Comparison of ENCODE assay signal across 1 cellular context in genomic region chr11:77589521-77590193, GRCh38.
TF ChIP-seq lines count a peak whose summit lies in the region.

TSS of gene AQP11 (plus strand) at chr11:77589953. CDS start at chr11:77589993, 40 bp downstream.

TF ChIP-seq in HepG2, 621 proteins besides CTCF, POLR2A, EP300 and RAD21 (continued from another document and continues in another):
- TF ChIP-seq ZNF512 (CRISPR knock-in tag; IDR thresholded peaks at IDR 0.05) (no peak), ZNF7 (CRISPR knock-in tag; IDR thresholded peaks at IDR 0.05) (no peak), ZNF124 (CRISPR knock-in tag; IDR thresholded peaks at IDR 0.05) (no peak), POGZ (CRISPR knock-in tag; IDR thresholded peaks at IDR 0.05) (peak; percentile 78), TBX2 (CRISPR knock-in tag; IDR thresholded peaks at IDR 0.05; ENCODE audit: borderline replicate concordance) (no peak; the same call in 1 of the 2 replicates), ZBTB1 (CRISPR knock-in tag; IDR thresholded peaks at IDR 0.05; ENCODE audit: borderline replicate concordance) (no peak), TSC22D2 (CRISPR knock-in tag; IDR thresholded peaks at IDR 0.05; ENCODE audit: borderline replicate concordance) (no peak), ZNF790 (CRISPR knock-in tag; IDR thresholded peaks at IDR 0.05; ENCODE audit: borderline replicate concordance) (peak; percentile 82; the same call in 1 of the 2 replicates), ZFP36L2 (CRISPR knock-in tag; IDR thresholded peaks at IDR 0.05) (no peak), ATM (IDR thresholded peaks at IDR 0.05; ENCODE audit: borderline replicate concordance) (no peak), TEF (CRISPR knock-in tag; IDR thresholded peaks at IDR 0.05) (no peak), ZNF569 (CRISPR knock-in tag; IDR thresholded peaks at IDR 0.05; ENCODE audit: borderline replicate concordance) (no peak), NR3C1 (CRISPR knock-in tag; IDR thresholded peaks at IDR 0.05) (no peak), ATF4 (CRISPR knock-in tag; IDR thresholded peaks at IDR 0.05) (0 out of 4 replicates have a peak, but pooled peaks of 1 of the 2 experiments have one; percentile 18), ARNT (IDR thresholded peaks at IDR 0.05) (no peak), KLF11 (CRISPR knock-in tag; IDR thresholded peaks at IDR 0.05) (peak; percentile 42; the same call in 1 of the 2 replicates), SKIL (CRISPR knock-in tag; IDR thresholded peaks at IDR 0.05; ENCODE audit: borderline replicate concordance) (peak; percentile 74), TP53 (CRISPR knock-in tag; conservative IDR thresholded peaks at IDR 0.05) (no peak), ZMYM2 (CRISPR knock-in tag; IDR thresholded peaks at IDR 0.05) (peak; percentile 50; the same call in 1 of the 2 replicates), CBX5 (CRISPR knock-in tag; IDR thresholded peaks at IDR 0.05; ENCODE audit: borderline replicate concordance) (peak; percentile 53; the same call in 1 of the 2 replicates), CCDC6 (CRISPR knock-in tag; IDR thresholded peaks at IDR 0.05) (peak; percentile 14; the same call in 1 of the 2 replicates), ZNF562 (CRISPR knock-in tag; IDR thresholded peaks at IDR 0.05; ENCODE audit: borderline replicate concordance) (0 out of 2 replicates have a peak, but pooled peaks have one; percentile 36), AGO1 (IDR thresholded peaks at IDR 0.05; ENCODE audit: low read depth, low read length, poor library complexity, severe bottlenecking) (peak; percentile 48), NFIC (IDR thresholded peaks at IDR 0.05; ENCODE audit: low read length) (no peak), ZMAT3 (CRISPR knock-in tag; conservative IDR thresholded peaks at IDR 0.05) (no peak; the same call in 1 of the 2 replicates), AKAP8 (CRISPR knock-in tag; IDR thresholded peaks at IDR 0.05) (no peak; the same call in 1 of the 2 replicates), HDAC1 (CRISPR knock-in tag; IDR thresholded peaks at IDR 0.05) (peak; percentile 79), CHD4 (IDR thresholded peaks at IDR 0.05; ENCODE audit: borderline replicate concordance, low read length) (no peak), ZBTB20 (CRISPR knock-in tag; IDR thresholded peaks at IDR 0.05; ENCODE audit: borderline replicate concordance, low read depth) (peak; percentile 67), CCAR2 (optimal IDR thresholded peaks at IDR 0.05; ENCODE audit: low read depth, low read length) (no peak), ZKSCAN5 (CRISPR knock-in tag; IDR thresholded peaks at IDR 0.05) (no peak), KMT2B (CRISPR knock-in tag; IDR thresholded peaks at IDR 0.05) (peak; percentile 79), NFIB (CRISPR knock-in tag; IDR thresholded peaks at IDR 0.05; ENCODE audit: borderline replicate concordance) (no peak), JARID2 (CRISPR knock-in tag; IDR thresholded peaks at IDR 0.05; ENCODE audit: insufficient replicate concordance) (no peak), TMF1 (CRISPR knock-in tag; IDR thresholded peaks at IDR 0.05; ENCODE audit: low read depth) (peak; percentile 46; the same call in 1 of the 2 replicates), ARHGAP35 (CRISPR knock-in tag; IDR thresholded peaks at IDR 0.05; ENCODE audit: borderline replicate concordance) (no peak; the same call in 1 of the 2 replicates), SOX5 (CRISPR knock-in tag; IDR thresholded peaks at IDR 0.05; ENCODE audit: borderline replicate concordance) (peak; percentile 62), FOXP1 (IDR thresholded peaks at IDR 0.05) (no peak), FOXP1 (CRISPR knock-in tag; IDR thresholded peaks at IDR 0.05) (0 out of 2 replicates have a peak, but pooled peaks have one; percentile 44), ZNF607 (CRISPR knock-in tag; IDR thresholded peaks at IDR 0.05; ENCODE audit: borderline replicate concordance) (peak; percentile 8; the same call in 1 of the 2 replicates), ZNF484 (CRISPR knock-in tag; IDR thresholded peaks at IDR 0.05; ENCODE audit: borderline replicate concordance, low read depth) (no peak), CENPX (CRISPR knock-in tag; IDR thresholded peaks at IDR 0.05) (no peak)
- TF ChIP-seq, protein P1, sequence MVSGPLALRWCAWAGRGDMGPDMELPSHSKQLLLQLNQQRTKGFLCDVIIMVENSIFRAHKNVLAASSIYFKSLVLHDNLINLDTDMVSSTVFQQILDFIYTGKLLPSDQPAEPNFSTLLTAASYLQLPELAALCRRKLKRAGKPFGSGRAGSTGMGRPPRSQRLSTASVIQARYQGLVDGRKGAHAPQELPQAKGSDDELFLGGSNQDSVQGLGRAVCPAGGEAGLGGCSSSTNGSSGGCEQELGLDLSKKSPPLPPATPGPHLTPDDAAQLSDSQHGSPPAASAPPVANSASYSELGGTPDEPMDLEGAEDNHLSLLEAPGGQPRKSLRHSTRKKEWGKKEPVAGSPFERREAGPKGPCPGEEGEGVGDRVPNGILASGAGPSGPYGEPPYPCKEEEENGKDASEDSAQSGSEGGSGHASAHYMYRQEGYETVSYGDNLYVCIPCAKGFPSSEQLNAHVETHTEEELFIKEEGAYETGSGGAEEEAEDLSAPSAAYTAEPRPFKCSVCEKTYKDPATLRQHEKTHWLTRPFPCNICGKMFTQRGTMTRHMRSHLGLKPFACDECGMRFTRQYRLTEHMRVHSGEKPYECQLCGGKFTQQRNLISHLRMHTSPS (CRISPR knock-in tag; IDR thresholded peaks at IDR 0.05; ENCODE audit: low read depth), result no peak
- TF ChIP-seq, protein P2, sequence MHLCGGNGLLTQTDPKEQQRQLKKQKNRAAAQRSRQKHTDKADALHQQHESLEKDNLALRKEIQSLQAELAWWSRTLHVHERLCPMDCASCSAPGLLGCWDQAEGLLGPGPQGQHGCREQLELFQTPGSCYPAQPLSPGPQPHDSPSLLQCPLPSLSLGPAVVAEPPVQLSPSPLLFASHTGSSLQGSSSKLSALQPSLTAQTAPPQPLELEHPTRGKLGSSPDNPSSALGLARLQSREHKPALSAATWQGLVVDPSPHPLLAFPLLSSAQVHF (CRISPR knock-in tag; IDR thresholded peaks at IDR 0.05), result no peak
- TF ChIP-seq, protein P3, sequence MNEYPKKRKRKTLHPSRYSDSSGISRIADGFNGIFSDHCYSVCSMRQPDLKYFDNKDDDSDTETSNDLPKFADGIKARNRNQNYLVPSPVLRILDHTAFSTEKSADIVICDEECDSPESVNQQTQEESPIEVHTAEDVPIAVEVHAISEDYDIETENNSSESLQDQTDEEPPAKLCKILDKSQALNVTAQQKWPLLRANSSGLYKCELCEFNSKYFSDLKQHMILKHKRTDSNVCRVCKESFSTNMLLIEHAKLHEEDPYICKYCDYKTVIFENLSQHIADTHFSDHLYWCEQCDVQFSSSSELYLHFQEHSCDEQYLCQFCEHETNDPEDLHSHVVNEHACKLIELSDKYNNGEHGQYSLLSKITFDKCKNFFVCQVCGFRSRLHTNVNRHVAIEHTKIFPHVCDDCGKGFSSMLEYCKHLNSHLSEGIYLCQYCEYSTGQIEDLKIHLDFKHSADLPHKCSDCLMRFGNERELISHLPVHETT (CRISPR knock-in tag; conservative IDR thresholded peaks at IDR 0.05), result no peak
- TF ChIP-seq, protein P4, sequence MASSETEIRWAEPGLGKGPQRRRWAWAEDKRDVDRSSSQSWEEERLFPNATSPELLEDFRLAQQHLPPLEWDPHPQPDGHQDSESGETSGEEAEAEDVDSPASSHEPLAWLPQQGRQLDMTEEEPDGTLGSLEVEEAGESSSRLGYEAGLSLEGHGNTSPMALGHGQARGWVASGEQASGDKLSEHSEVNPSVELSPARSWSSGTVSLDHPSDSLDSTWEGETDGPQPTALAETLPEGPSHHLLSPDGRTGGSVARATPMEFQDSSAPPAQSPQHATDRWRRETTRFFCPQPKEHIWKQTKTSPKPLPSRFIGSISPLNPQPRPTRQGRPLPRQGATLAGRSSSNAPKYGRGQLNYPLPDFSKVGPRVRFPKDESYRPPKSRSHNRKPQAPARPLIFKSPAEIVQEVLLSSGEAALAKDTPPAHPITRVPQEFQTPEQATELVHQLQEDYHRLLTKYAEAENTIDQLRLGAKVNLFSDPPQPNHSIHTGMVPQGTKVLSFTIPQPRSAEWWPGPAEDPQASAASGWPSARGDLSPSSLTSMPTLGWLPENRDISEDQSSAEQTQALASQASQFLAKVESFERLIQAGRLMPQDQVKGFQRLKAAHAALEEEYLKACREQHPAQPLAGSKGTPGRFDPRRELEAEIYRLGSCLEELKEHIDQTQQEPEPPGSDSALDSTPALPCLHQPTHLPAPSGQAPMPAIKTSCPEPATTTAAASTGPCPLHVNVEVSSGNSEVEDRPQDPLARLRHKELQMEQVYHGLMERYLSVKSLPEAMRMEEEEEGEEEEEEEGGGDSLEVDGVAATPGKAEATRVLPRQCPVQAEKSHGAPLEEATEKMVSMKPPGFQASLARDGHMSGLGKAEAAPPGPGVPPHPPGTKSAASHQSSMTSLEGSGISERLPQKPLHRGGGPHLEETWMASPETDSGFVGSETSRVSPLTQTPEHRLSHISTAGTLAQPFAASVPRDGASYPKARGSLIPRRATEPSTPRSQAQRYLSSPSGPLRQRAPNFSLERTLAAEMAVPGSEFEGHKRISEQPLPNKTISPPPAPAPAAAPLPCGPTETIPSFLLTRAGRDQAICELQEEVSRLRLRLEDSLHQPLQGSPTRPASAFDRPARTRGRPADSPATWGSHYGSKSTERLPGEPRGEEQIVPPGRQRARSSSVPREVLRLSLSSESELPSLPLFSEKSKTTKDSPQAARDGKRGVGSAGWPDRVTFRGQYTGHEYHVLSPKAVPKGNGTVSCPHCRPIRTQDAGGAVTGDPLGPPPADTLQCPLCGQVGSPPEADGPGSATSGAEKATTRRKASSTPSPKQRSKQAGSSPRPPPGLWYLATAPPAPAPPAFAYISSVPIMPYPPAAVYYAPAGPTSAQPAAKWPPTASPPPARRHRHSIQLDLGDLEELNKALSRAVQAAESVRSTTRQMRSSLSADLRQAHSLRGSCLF (CRISPR knock-in tag; IDR thresholded peaks at IDR 0.05; ENCODE audit: borderline replicate concordance), result no peak
- TF ChIP-seq, protein P5, sequence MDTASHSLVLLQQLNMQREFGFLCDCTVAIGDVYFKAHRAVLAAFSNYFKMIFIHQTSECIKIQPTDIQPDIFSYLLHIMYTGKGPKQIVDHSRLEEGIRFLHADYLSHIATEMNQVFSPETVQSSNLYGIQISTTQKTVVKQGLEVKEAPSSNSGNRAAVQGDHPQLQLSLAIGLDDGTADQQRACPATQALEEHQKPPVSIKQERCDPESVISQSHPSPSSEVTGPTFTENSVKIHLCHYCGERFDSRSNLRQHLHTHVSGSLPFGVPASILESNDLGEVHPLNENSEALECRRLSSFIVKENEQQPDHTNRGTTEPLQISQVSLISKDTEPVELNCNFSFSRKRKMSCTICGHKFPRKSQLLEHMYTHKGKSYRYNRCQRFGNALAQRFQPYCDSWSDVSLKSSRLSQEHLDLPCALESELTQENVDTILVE (CRISPR knock-in tag; IDR thresholded peaks at IDR 0.05), result peak; percentile 66; the same call in 1 of the 2 replicates
- TF ChIP-seq, protein P6, sequence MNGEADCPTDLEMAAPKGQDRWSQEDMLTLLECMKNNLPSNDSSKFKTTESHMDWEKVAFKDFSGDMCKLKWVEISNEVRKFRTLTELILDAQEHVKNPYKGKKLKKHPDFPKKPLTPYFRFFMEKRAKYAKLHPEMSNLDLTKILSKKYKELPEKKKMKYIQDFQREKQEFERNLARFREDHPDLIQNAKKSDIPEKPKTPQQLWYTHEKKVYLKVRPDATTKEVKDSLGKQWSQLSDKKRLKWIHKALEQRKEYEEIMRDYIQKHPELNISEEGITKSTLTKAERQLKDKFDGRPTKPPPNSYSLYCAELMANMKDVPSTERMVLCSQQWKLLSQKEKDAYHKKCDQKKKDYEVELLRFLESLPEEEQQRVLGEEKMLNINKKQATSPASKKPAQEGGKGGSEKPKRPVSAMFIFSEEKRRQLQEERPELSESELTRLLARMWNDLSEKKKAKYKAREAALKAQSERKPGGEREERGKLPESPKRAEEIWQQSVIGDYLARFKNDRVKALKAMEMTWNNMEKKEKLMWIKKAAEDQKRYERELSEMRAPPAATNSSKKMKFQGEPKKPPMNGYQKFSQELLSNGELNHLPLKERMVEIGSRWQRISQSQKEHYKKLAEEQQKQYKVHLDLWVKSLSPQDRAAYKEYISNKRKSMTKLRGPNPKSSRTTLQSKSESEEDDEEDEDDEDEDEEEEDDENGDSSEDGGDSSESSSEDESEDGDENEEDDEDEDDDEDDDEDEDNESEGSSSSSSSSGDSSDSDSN (CRISPR knock-in tag; IDR thresholded peaks at IDR 0.05), result peak; percentile 90
